ENCODE assay signal across 8 cellular contexts in genomic region chrX:17377795-17378194, GRCh38. TPM values are rescaled to one million over a fixed set of nuclear protein-coding genes. Genes with fewer than 3 reads are reported as not detected.
DNase-seq lines count a peak whose midpoint lies in the region; ATAC-seq, FAIRE-seq and TF ChIP-seq lines count a peak whose summit lies in the region.

No MANE protein-coding gene starts in this region.

- peak; percentile 26 for FAIRE-seq in keratinocyte (lab: Jason Lieb, UNC)

- peak; percentile 21 for DNase-seq in activated naive CD4-positive, alpha-beta T cell treated with anti-CD3 and anti-CD28 coated beads, Interleukin-2, amount 10 ng/mL, durations not matched to agents 7 days and 5 days
- DNase-seq in activated naive CD4-positive, alpha-beta T cell treated with anti-CD3 and anti-CD28 coated beads, Interleukin-2, amount 50 U/mL, for 16 hours: no peak
- DNase-seq in adipocyte (ENCODE audit: low read depth) (peak; percentile 2), keratinocyte (ENCODE audit: low read depth, low spot score) (no peak), thoracic aorta (ENCODE audit: low spot score) (no peak)
- DNase-seq in CD4-positive, alpha-beta T cell: no peak

- H3K36me3 ChIP-seq in adipocyte (ENCODE audit: control insufficient read depth, insufficient read depth, low read length, severe bottlenecking) (no peaks in the 10 kb centered on the region), keratinocyte (ENCODE audit: control insufficient read depth in 2 of 2, extremely low read depth in 1 of 2, insufficient read depth in 2 of 2, low read length in 2 of 2) (no peaks in the 10 kb centered on the region), thoracic aorta (no peaks in the 10 kb centered on the region)

- peaks cover 5% of the 10 kb centered on the region for H3K9me3 Mint-ChIP-seq in activated naive CD4-positive, alpha-beta T cell treated with anti-CD3 and anti-CD28 coated beads, Interleukin-2, amount 10 ng/mL, durations not matched to agents 7 days and 5 days
- peaks cover 4% of the 10 kb centered on the region for H3K9me3 Mint-ChIP-seq in CD4-positive, alpha-beta T cell

- CTCF ChIA-PET in activated naive CD4-positive, alpha-beta T cell treated with anti-CD3 and anti-CD28 coated beads, Interleukin-2, amount 10 ng/mL, durations not matched to agents 7 days and 5 days (lab: Charles Lee): no interaction called here
- CTCF ChIA-PET in CD4-positive, alpha-beta T cell (lab: Charles Lee): no interaction called here

- dilution Hi-C loops in keratinocyte (cut with MboI; ENCODE audit: extremely low pct_ligation_motif_present, low sequenced_read_pairs): no loop called here

- ATAC-seq in thoracic aorta (ENCODE audit: insufficient number of reproducible peaks, low FRiP score, low read depth) (no peak), HG03045 (IDR thresholded peaks at IDR 0.05; ENCODE audit: unreplicated experiment) (no peak), HG02852 (IDR thresholded peaks at IDR 0.05; ENCODE audit: unreplicated experiment) (no peak)
- no peak for ATAC-seq in CD4-positive, alpha-beta T cell (ENCODE audit: poor library complexity)

- H3K9me1 ChIP-seq in keratinocyte (ENCODE audit: control insufficient read depth, extremely low read depth, insufficient read depth, low read length): no peaks in the 10 kb centered on the region

- intact Hi-C loops in CD4-positive, alpha-beta T cell (cut with DNase I, micrococcal nuclease): no loop called here

- H3K36me3 Mint-ChIP-seq in activated naive CD4-positive, alpha-beta T cell treated with anti-CD3 and anti-CD28 coated beads, Interleukin-2, amount 10 ng/mL, durations not matched to agents 7 days and 5 days: no peaks in the 10 kb centered on the region
- H3K36me3 Mint-ChIP-seq in CD4-positive, alpha-beta T cell (ENCODE audit: low read depth): no peaks in the 10 kb centered on the region

- no peaks in the 10 kb centered on the region for H3K27me3 ChIP-seq in adipocyte (replicated peaks; ENCODE audit: control insufficient read depth, insufficient read depth, low read length)
- H3K27me3 ChIP-seq in keratinocyte (ENCODE audit: control insufficient read depth, extremely low read depth, insufficient read depth, low read length): no peaks in the 10 kb centered on the region
- no peaks in the 10 kb centered on the region for H3K27me3 ChIP-seq in thoracic aorta (replicated peaks; ENCODE audit: insufficient read depth)
- peaks cover 21% of the 10 kb centered on the region for H3K27me3 ChIP-seq in CD4-positive, alpha-beta T cell (ENCODE audit: control insufficient read depth, insufficient read depth, low read length)

- H3K9ac ChIP-seq in adipocyte (ENCODE audit: low read length): peak overlapping the region; percentile 85
- H3K9ac ChIP-seq in keratinocyte (ENCODE audit: control insufficient read depth, extremely low read depth, insufficient read depth, low read length): peak overlapping the region; percentile 89

- H3K4me1 ChIP-seq in adipocyte (ENCODE audit: control insufficient read depth, insufficient read depth, low read length) (peaks cover 3% of the 10 kb centered on the region), keratinocyte (ENCODE audit: control insufficient read depth, extremely low read depth, insufficient read depth, low read length) (peaks cover 14% of the 10 kb centered on the region), thoracic aorta (ENCODE audit: control insufficient read depth in 1 of 2, low read depth in 2 of 2) (no peaks in the 10 kb centered on the region)

- H3K4me3 ChIP-seq in adipocyte (ENCODE audit: low read length) (peak overlapping the region; percentile 88), keratinocyte (ENCODE audit: control insufficient read depth in 2 of 3, extremely low read depth in 1 of 3, insufficient read depth in 2 of 3, low read depth in 1 of 3, low read length in 3 of 3) (peak overlapping the region; percentile 59 to 79 (median 64)), thoracic aorta (peak overlapping the region; percentile 78)

- no peak overlapping the region for H3K4me3 Mint-ChIP-seq in activated naive CD4-positive, alpha-beta T cell treated with anti-CD3 and anti-CD28 coated beads, Interleukin-2, amount 10 ng/mL, durations not matched to agents 7 days and 5 days
- no peak overlapping the region for H3K4me3 Mint-ChIP-seq in CD4-positive, alpha-beta T cell

- TF ChIP-seq CTCF in keratinocyte (optimal IDR thresholded peaks at IDR 0.05 in 1 of 3, IDR thresholded peaks at IDR 0.05 in 1 of 3, conservative IDR thresholded peaks at IDR 0.05 in 1 of 3; ENCODE audit: extremely low read depth in 1 of 3, insufficient read depth in 2 of 3, low read length in 3 of 3) (no peak), thoracic aorta (IDR thresholded peaks at IDR 0.05) (no peak)
- no peak for TF ChIP-seq CTCF in CD4-positive, alpha-beta T cell (IDR thresholded peaks at IDR 0.05)

- POLR2A ChIA-PET in CD4-positive, alpha-beta T cell (lab: Charles Lee): no interaction called here

- H3K79me2 ChIP-seq in keratinocyte (ENCODE audit: control insufficient read depth, insufficient read depth, low read length): peaks cover 51% of the 10 kb centered on the region

- H4K20me1 ChIP-seq in keratinocyte (ENCODE audit: control insufficient read depth, extremely low read depth, insufficient read depth, low read length): no peaks in the 10 kb centered on the region

- H3K4me1 Mint-ChIP-seq in activated naive CD4-positive, alpha-beta T cell treated with anti-CD3 and anti-CD28 coated beads, Interleukin-2, amount 10 ng/mL, durations not matched to agents 7 days and 5 days: peaks cover 7% of the 10 kb centered on the region
- no peaks in the 10 kb centered on the region for H3K4me1 Mint-ChIP-seq in CD4-positive, alpha-beta T cell (ENCODE audit: low read depth)

- H2AFZ ChIP-seq in keratinocyte (ENCODE audit: control insufficient read depth, low read length): no peak overlapping the region

- H3K4me2 ChIP-seq in keratinocyte (ENCODE audit: control insufficient read depth, extremely low read depth, insufficient read depth, low read depth, low read length): peak overlapping the region; percentile 72

- H3K9me3 ChIP-seq in adipocyte (ENCODE audit: control insufficient read depth, low read length) (peaks cover 22% of the 10 kb centered on the region), keratinocyte (ENCODE audit: control insufficient read depth, low read depth, low read length) (no peaks in the 10 kb centered on the region), thoracic aorta (no peaks in the 10 kb centered on the region)
- H3K9me3 ChIP-seq in CD4-positive, alpha-beta T cell (ENCODE audit: control insufficient read depth, low read length): no peaks in the 10 kb centered on the region

- H3K27me3 Mint-ChIP-seq in activated naive CD4-positive, alpha-beta T cell treated with anti-CD3 and anti-CD28 coated beads, Interleukin-2, amount 10 ng/mL, durations not matched to agents 7 days and 5 days: peaks cover 63% of the 10 kb centered on the region
- H3K27me3 Mint-ChIP-seq in CD4-positive, alpha-beta T cell: peaks cover 34% of the 10 kb centered on the region

- H3K27ac ChIP-seq in keratinocyte (ENCODE audit: control insufficient read depth, insufficient read depth, low read length): peak overlapping the region; percentile 86
- H3K27ac ChIP-seq in thoracic aorta: peak overlapping the region in 1 of 2 donors; percentile 17
- no peak overlapping the region for H3K27ac ChIP-seq in CD4-positive, alpha-beta T cell (ENCODE audit: low read depth, low read length)

- H3K27ac Mint-ChIP-seq in activated naive CD4-positive, alpha-beta T cell treated with anti-CD3 and anti-CD28 coated beads, Interleukin-2, amount 10 ng/mL, durations not matched to agents 7 days and 5 days: no peak overlapping the region
- no peak overlapping the region for H3K27ac Mint-ChIP-seq in CD4-positive, alpha-beta T cell

RNA-seq across cellular contexts. Expression of gene NHS, which starts 2.8 kb away (rescaled TPM):
- polyA plus RNA-seq in keratinocyte: 3.6 to 5.4 TPM (median 3.7 TPM) in 3 replicates
- polyA plus RNA-seq in keratinocyte (2011; ENCODE audit: low read depth): 3.3 TPM
- 1.8 and 2.3 TPM in 2 replicates for polyA plus RNA-seq in keratinocyte (2011; cell fraction: cytosol; rRNA removed)
- 11.5 and 12.4 TPM in 2 replicates for polyA plus RNA-seq in keratinocyte (2011; cell fraction: nucleus; rRNA removed)
- 2.5 and 5.1 TPM in 2 replicates for polyA plus RNA-seq in keratinocyte (2012; ENCODE audit: low replicate concordance)
- 6.2 to 10.9 TPM (median 7.4 TPM) in 3 replicates for polyA minus RNA-seq in keratinocyte
- polyA minus RNA-seq in keratinocyte (2011; cell fraction: cytosol; rRNA and poly(A)+ RNA removed): 2.9 TPM
- 7.9 and 14.3 TPM in 2 replicates for polyA minus RNA-seq in keratinocyte (2011; cell fraction: nucleus; rRNA and poly(A)+ RNA removed)
- total RNA-seq in thoracic aorta: 10 to 100 TPM; 23.3 to 29.6 TPM
- under 1 TPM; 0.36 to 0.53 TPM for total RNA-seq in CD4-positive, alpha-beta T cell

Comparison
In these comparisons a context has a peak if more than half of its experiments do, and no peak if none do; other contexts are left out.
1. DNase-seq: peak in activated naive CD4-positive, alpha-beta T cell treated with anti-CD3 and anti-CD28 coated beads, Interleukin-2, amount 10 ng/mL, durations not matched to agents 7 days and 5 days (single experiment) and adipocyte (single experiment); none in activated naive CD4-positive, alpha-beta T cell treated with anti-CD3 and anti-CD28 coated beads, Interleukin-2, amount 50 U/mL, for 16 hours (single experiment), keratinocyte (single experiment), thoracic aorta (single experiment) and CD4-positive, alpha-beta T cell (0 of 10).
2. RNA of gene NHS, which starts 2.8 kb away (total RNA-seq): 23.3 to 29.6 TPM in thoracic aorta; 0.36 to 0.53 TPM in CD4-positive, alpha-beta T cell; every median in the first group is over 10 times any median in the second.
3. Peak in every context shown above with its lines, with median percentiles within 50 percentile points of each other: H3K4me3 ChIP-seq.